ENCODE assay signal across 13 cellular contexts in genomic region chr1:59229138-59229537, GRCh38.
DNase-seq lines count a peak whose midpoint lies in the region; ATAC-seq, FAIRE-seq and TF ChIP-seq lines count a peak whose summit lies in the region.
"Had no signal": no experiment of that assay in that cellular context is flagged by ENCODE, and none has a peak within 500 bp of the region (broad histone marks: within the 10 kb centered on the region; RNA-seq: fewer than 3 reads in every experiment).

No MANE protein-coding gene starts in this region.

- no peak for ATAC-seq in HG03460 (IDR thresholded peaks at IDR 0.05; ENCODE audit: unreplicated experiment)
- no peak for ATAC-seq in HG02678 (IDR thresholded peaks at IDR 0.05; ENCODE audit: unreplicated experiment)
- ATAC-seq: A549 had no signal

- H3K36me3 ChIP-seq in thyroid gland: no peaks in the 10 kb centered on the region
- H3K36me3 ChIP-seq: esophagus squamous epithelium, upper lobe of left lung had no signal

- peak; percentile 41 for DNase-seq in NCI-H510A treated with DMSO at 0.1 percent for 48 hours (lab: John Stamatoyannopoulos, UW)
- DNase-seq in NCI-H510A (lab: John Stamatoyannopoulos, UW): no peak
- peak; percentile 20 for DNase-seq in RCC 7860 (ENCODE audit: low spot score)
- DNase-seq in glomerular visceral epithelial cell (ENCODE audit: extremely low spot score): peak; percentile 22
- DNase-seq in thyroid gland: no peak
- no peak for DNase-seq in NCI-H345 treated with DMSO at 0.1 percent for 48 hours (lab: John Stamatoyannopoulos, UW; ENCODE audit: unreplicated experiment)
- DNase-seq: activated CD4-positive, alpha-beta T cell treated with anti-CD3 and anti-CD28 coated beads, Interleukin-2, amount 50 U/mL, for 48 hours; esophagus squamous epithelium; NCI-H1930; upper lobe of left lung had no signal

- TF ChIP-seq POLR2A in thyroid gland (IDR thresholded peaks at IDR 0.05): no peak

- H3K27me3 ChIP-seq in thyroid gland: no peaks in the 10 kb centered on the region
- H3K27me3 ChIP-seq: esophagus squamous epithelium, upper lobe of left lung had no signal

- no peaks in the 10 kb centered on the region for H3K9me3 ChIP-seq in thyroid gland
- H3K9me3 ChIP-seq: A549, esophagus squamous epithelium, upper lobe of left lung had no signal

- intact Hi-C loops in thyroid gland (cut with DNase I): no loop called here

- H3K4me3 ChIP-seq in thyroid gland (replicated peaks in 1 of 3): no peak overlapping the region
- H3K4me3 ChIP-seq: A549, esophagus squamous epithelium, upper lobe of left lung had no signal

- H3K4me1 ChIP-seq in thyroid gland: peaks cover 14 to 29% of the 10 kb centered on the region in 2 donors
- H3K4me1 ChIP-seq: A549 had no signal

- TF ChIP-seq CTCF in thyroid gland (IDR thresholded peaks at IDR 0.05): peak in 1 of 6 experiments; percentile 5

- H3K27ac ChIP-seq in thyroid gland: peak overlapping the region; percentile 68 to 82 (median 72)
- H3K27ac ChIP-seq: A549, upper lobe of left lung had no signal

- FAIRE-seq in RCC 7860 (lab: Jason Lieb, UNC): peak; percentile 66
- FAIRE-seq: A549 had no signal

Comparison
In these comparisons a context has a peak if more than half of its experiments do, and no peak if none do; other contexts are left out.
1. DNase-seq: peak in NCI-H510A treated with DMSO at 0.1 percent for 48 hours (single experiment), RCC 7860 (single experiment) and glomerular visceral epithelial cell (single experiment); none in NCI-H510A (single experiment), thyroid gland (0 of 2) and NCI-H345 treated with DMSO at 0.1 percent for 48 hours (single experiment).